In genomic region chr20:5977223-5977622, GRCh38 we compare ENCODE assay signal across 27 cellular contexts.
"Had no signal": no experiment of that assay in that cellular context is flagged by ENCODE, and none has a peak within 500 bp of the region (broad histone marks: within the 10 kb centered on the region; RNA-seq: fewer than 3 reads in every experiment).

No MANE protein-coding gene starts in this region.

- H3K4me1 Mint-ChIP-seq: activated CD4-positive, alpha-beta memory T cell treated with anti-CD3 and anti-CD28 coated beads, Interleukin-2, amount 10 ng/mL, durations not matched to agents 7 days and 5 days; activated naive CD4-positive, alpha-beta T cell treated with anti-CD3 and anti-CD28 coated beads, Interleukin-2, amount 10 ng/mL, durations not matched to agents 7 days and 5 days; activated naive CD8-positive, alpha-beta T cell treated with anti-CD3 and anti-CD28 coated beads for 36 hours; activated T-helper 17 cell treated with anti-CD3 and anti-CD28 coated beads, Interleukin-2, amount 50 U/mL, for 72 hours; T-cell had no signal

- ATAC-seq: activated T-helper 17 cell treated with anti-CD3 and anti-CD28 coated beads, Interleukin-2, amount 50 U/mL, for 72 hours; Panc1; Right ventricle myocardium inferior; T-cell had no signal

- DNase-seq: activated CD4-positive, alpha-beta memory T cell treated with anti-CD3 and anti-CD28 coated beads, Interleukin-2, amount 10 ng/mL, durations not matched to agents 7 days and 5 days; activated CD4-positive, alpha-beta T cell treated with anti-CD3 and anti-CD28 coated beads, Interleukin-2, amount 50 U/mL, for 1 hour; activated CD4-positive, CD25-positive, alpha-beta regulatory T cell; activated gamma-delta T cell; activated naive CD4-positive, alpha-beta T cell treated with anti-CD3 and anti-CD28 coated beads, Interleukin-2, amount 10 ng/mL, durations not matched to agents 7 days and 5 days; activated naive CD8-positive, alpha-beta T cell treated with anti-CD3 and anti-CD28 coated beads for 36 hours; activated T-cell treated with anti-CD3 and anti-CD28 coated beads for 4 hours; activated T-cell treated with anti-CD3 and anti-CD28 coated beads, Interleukin-2, amount 50 U/mL, for 48 hours; brain microvascular endothelial cell; cerebellar nuclear complex; MM.1S; NCI-H146; NCI-H187 treated with DMSO at 0.1 percent for 48 hours; NCI-H2081 treated with DMSO at 0.1 percent for 48 hours; NCI-H446 treated with DMSO at 0.1 percent for 48 hours; NCI-H524 treated with DMSO at 0.1 percent for 48 hours; NCI-H748 treated with DMSO at 0.1 percent for 48 hours; RPMI8226; T-cell; T-helper 2 cell; T1000 had no signal

- H3K4me3 ChIP-seq: SK-N-MC had no signal

- H3K27me3 ChIP-seq: brain microvascular endothelial cell had no signal

- H3K27ac ChIP-seq: brain microvascular endothelial cell, KMS-11, SK-N-MC had no signal

- H3K4me3 Mint-ChIP-seq: activated CD4-positive, alpha-beta memory T cell treated with anti-CD3 and anti-CD28 coated beads, Interleukin-2, amount 10 ng/mL, durations not matched to agents 7 days and 5 days; activated naive CD4-positive, alpha-beta T cell treated with anti-CD3 and anti-CD28 coated beads, Interleukin-2, amount 10 ng/mL, durations not matched to agents 7 days and 5 days; activated naive CD8-positive, alpha-beta T cell treated with anti-CD3 and anti-CD28 coated beads for 36 hours; activated T-helper 17 cell treated with anti-CD3 and anti-CD28 coated beads, Interleukin-2, amount 50 U/mL, for 72 hours; T-cell had no signal

- H3K36me3 ChIP-seq: brain microvascular endothelial cell had no signal

- H3K27ac Mint-ChIP-seq: activated CD4-positive, alpha-beta memory T cell treated with anti-CD3 and anti-CD28 coated beads, Interleukin-2, amount 10 ng/mL, durations not matched to agents 7 days and 5 days; activated naive CD4-positive, alpha-beta T cell treated with anti-CD3 and anti-CD28 coated beads, Interleukin-2, amount 10 ng/mL, durations not matched to agents 7 days and 5 days; activated naive CD8-positive, alpha-beta T cell treated with anti-CD3 and anti-CD28 coated beads for 36 hours; activated T-helper 17 cell treated with anti-CD3 and anti-CD28 coated beads, Interleukin-2, amount 50 U/mL, for 72 hours; T-cell had no signal

- FAIRE-seq: TTC549 had no signal

- H3K9me3 Mint-ChIP-seq: activated CD4-positive, alpha-beta memory T cell treated with anti-CD3 and anti-CD28 coated beads, Interleukin-2, amount 10 ng/mL, durations not matched to agents 7 days and 5 days; activated naive CD4-positive, alpha-beta T cell treated with anti-CD3 and anti-CD28 coated beads, Interleukin-2, amount 10 ng/mL, durations not matched to agents 7 days and 5 days; activated naive CD8-positive, alpha-beta T cell treated with anti-CD3 and anti-CD28 coated beads for 36 hours; activated T-helper 17 cell treated with anti-CD3 and anti-CD28 coated beads, Interleukin-2, amount 50 U/mL, for 72 hours; T-cell had no signal

- H3K27me3 Mint-ChIP-seq: activated CD4-positive, alpha-beta memory T cell treated with anti-CD3 and anti-CD28 coated beads, Interleukin-2, amount 10 ng/mL, durations not matched to agents 7 days and 5 days; activated naive CD4-positive, alpha-beta T cell treated with anti-CD3 and anti-CD28 coated beads, Interleukin-2, amount 10 ng/mL, durations not matched to agents 7 days and 5 days; activated naive CD8-positive, alpha-beta T cell treated with anti-CD3 and anti-CD28 coated beads for 36 hours; activated T-helper 17 cell treated with anti-CD3 and anti-CD28 coated beads, Interleukin-2, amount 50 U/mL, for 72 hours; T-cell had no signal
